2 cellular contexts compared by ENCODE assay signal in genomic region chr9:127886401-127886972, GRCh38.
TF ChIP-seq lines count a peak whose summit lies in the region.

No MANE protein-coding gene starts in this region.

TF ChIP-seq in GM12891, 5 proteins besides CTCF, POLR2A, EP300 and RAD21:
- TF ChIP-seq POLR2AphosphoS5 (IDR thresholded peaks at IDR 0.05; ENCODE audit: low read depth, low read length) (no peak), PAX5 (IDR thresholded peaks at IDR 0.05; ENCODE audit: insufficient read depth, low read length, severe bottlenecking) (no peak), SPI1 (IDR thresholded peaks at IDR 0.05; ENCODE audit: low read depth, low read length) (no peak)

TF ChIP-seq in HepG2, 621 proteins besides CTCF, POLR2A, EP300 and RAD21 (continues in another document):
- no peak for TF ChIP-seq RARA (CRISPR knock-in tag; IDR thresholded peaks at IDR 0.05)
- no peak for TF ChIP-seq ZNF138 (CRISPR knock-in tag; IDR thresholded peaks at IDR 0.05; ENCODE audit: low read depth)
- TF ChIP-seq STAT5B (CRISPR knock-in tag; IDR thresholded peaks at IDR 0.05): no peak
- no peak for TF ChIP-seq ZBTB2 (CRISPR knock-in tag; IDR thresholded peaks at IDR 0.05; ENCODE audit: low read depth)
- no peak for TF ChIP-seq IRF1 (CRISPR knock-in tag; IDR thresholded peaks at IDR 0.05; ENCODE audit: low read depth)
- peak; percentile 89 for TF ChIP-seq ZNF629 (CRISPR knock-in tag; conservative IDR thresholded peaks at IDR 0.05)
- no peak for TF ChIP-seq ZNF660 (CRISPR knock-in tag; IDR thresholded peaks at IDR 0.05; ENCODE audit: borderline replicate concordance, low read depth)
- no peak for TF ChIP-seq ZNF180 (CRISPR knock-in tag; IDR thresholded peaks at IDR 0.05; ENCODE audit: borderline replicate concordance, low read depth)
- TF ChIP-seq ZFP36L2 (CRISPR knock-in tag; IDR thresholded peaks at IDR 0.05): no peak
- no peak for TF ChIP-seq ZNF841 (CRISPR knock-in tag; IDR thresholded peaks at IDR 0.05; ENCODE audit: borderline replicate concordance)
- no peak for TF ChIP-seq HNRNPH1 (optimal IDR thresholded peaks at IDR 0.05; ENCODE audit: low read depth, low read length)
- TF ChIP-seq SPEN (CRISPR knock-in tag; IDR thresholded peaks at IDR 0.05; ENCODE audit: low read depth): no peak
- TF ChIP-seq ZMAT5 (CRISPR knock-in tag; IDR thresholded peaks at IDR 0.05; ENCODE audit: borderline replicate concordance, low read depth): no peak
- TF ChIP-seq MAX (IDR thresholded peaks at IDR 0.05): no peak
- no peak for TF ChIP-seq ZC3H4 (CRISPR knock-in tag; IDR thresholded peaks at IDR 0.05; ENCODE audit: borderline replicate concordance)
- TF ChIP-seq CHD4 (IDR thresholded peaks at IDR 0.05; ENCODE audit: borderline replicate concordance, low read length): peak; percentile 35; the same call in 1 of the 2 replicates
- no peak for TF ChIP-seq ZSCAN25 (CRISPR knock-in tag; IDR thresholded peaks at IDR 0.05)
- TF ChIP-seq ZBTB3 (CRISPR knock-in tag; IDR thresholded peaks at IDR 0.05; ENCODE audit: borderline replicate concordance, low read depth): no peak
- TF ChIP-seq ZBTB43 (CRISPR knock-in tag; conservative IDR thresholded peaks at IDR 0.05): no peak
- TF ChIP-seq JUN (CRISPR knock-in tag; IDR thresholded peaks at IDR 0.05): no peak
- no peak for TF ChIP-seq KMT2B (CRISPR knock-in tag; IDR thresholded peaks at IDR 0.05)
- TF ChIP-seq ZNF18 (CRISPR knock-in tag; IDR thresholded peaks at IDR 0.05; ENCODE audit: insufficient replicate concordance): no peak
- no peak for TF ChIP-seq ZBTB46 (CRISPR knock-in tag; IDR thresholded peaks at IDR 0.05; ENCODE audit: borderline replicate concordance)
- no peak for TF ChIP-seq ZBTB20 (CRISPR knock-in tag; IDR thresholded peaks at IDR 0.05; ENCODE audit: borderline replicate concordance, low read depth)
- TF ChIP-seq MBD4 (IDR thresholded peaks at IDR 0.05; ENCODE audit: borderline replicate concordance, low read length): no peak
- no peak for TF ChIP-seq ZNF362 (CRISPR knock-in tag; IDR thresholded peaks at IDR 0.05; ENCODE audit: borderline replicate concordance)
- TF ChIP-seq ZNF205 (CRISPR knock-in tag; IDR thresholded peaks at IDR 0.05): no peak
- no peak for TF ChIP-seq SOX5 (CRISPR knock-in tag; IDR thresholded peaks at IDR 0.05; ENCODE audit: borderline replicate concordance)
- TF ChIP-seq NPAS2 (CRISPR knock-in tag; IDR thresholded peaks at IDR 0.05; ENCODE audit: borderline replicate concordance): no peak
- TF ChIP-seq KLF12 (CRISPR knock-in tag; IDR thresholded peaks at IDR 0.05; ENCODE audit: borderline replicate concordance): no peak
- TF ChIP-seq NFYB (CRISPR knock-in tag; IDR thresholded peaks at IDR 0.05): peak; percentile 86
- TF ChIP-seq NFYC (CRISPR knock-in tag; IDR thresholded peaks at IDR 0.05): peak; percentile 83
- TF ChIP-seq ZNF510 (CRISPR knock-in tag; IDR thresholded peaks at IDR 0.05; ENCODE audit: low read depth): no peak
- TF ChIP-seq ZNF430 (CRISPR knock-in tag; IDR thresholded peaks at IDR 0.05): no peak
- TF ChIP-seq AGO2 (optimal IDR thresholded peaks at IDR 0.05; ENCODE audit: low read depth, low read length): peak; percentile 67
- no peak for TF ChIP-seq AKNA (CRISPR knock-in tag; IDR thresholded peaks at IDR 0.05; ENCODE audit: borderline replicate concordance)
- TF ChIP-seq ZNF788 (CRISPR knock-in tag; IDR thresholded peaks at IDR 0.05; ENCODE audit: borderline replicate concordance): no peak
- TF ChIP-seq ELK4 (CRISPR knock-in tag; IDR thresholded peaks at IDR 0.05; ENCODE audit: borderline replicate concordance): no peak
- TF ChIP-seq ATF2 (CRISPR knock-in tag; IDR thresholded peaks at IDR 0.05): no peak
- TF ChIP-seq AKAP8 (CRISPR knock-in tag; IDR thresholded peaks at IDR 0.05): no peak
- no peak for TF ChIP-seq ZNF383 (CRISPR knock-in tag; IDR thresholded peaks at IDR 0.05; ENCODE audit: borderline replicate concordance)
- TF ChIP-seq ZBTB33 (CRISPR knock-in tag; IDR thresholded peaks at IDR 0.05): peak; percentile 53; the same call in 1 of the 2 replicates
- no peak for TF ChIP-seq ZBTB1 (CRISPR knock-in tag; IDR thresholded peaks at IDR 0.05; ENCODE audit: borderline replicate concordance)
- no peak for TF ChIP-seq CBX1 (IDR thresholded peaks at IDR 0.05; ENCODE audit: low read depth)
- no peak for TF ChIP-seq ZNF282 (IDR thresholded peaks at IDR 0.05; ENCODE audit: partially characterized antibody)
- no peak for TF ChIP-seq ZNF20 (CRISPR knock-in tag; IDR thresholded peaks at IDR 0.05)
